ENCODE assay signal across 12 cellular contexts in genomic region chr11:20489948-20490347, GRCh38.
DNase-seq lines count a peak whose midpoint lies in the region; ATAC-seq and TF ChIP-seq lines count a peak whose summit lies in the region.
"Had no signal": no experiment of that assay in that cellular context is flagged by ENCODE, and none has a peak within 500 bp of the region (broad histone marks: within the 10 kb centered on the region; RNA-seq: fewer than 3 reads in every experiment).

No MANE protein-coding gene starts in this region.

- H3K27me3 Mint-ChIP-seq in Calu3 (ENCODE audit: unreplicated experiment), result no peaks in the 10 kb centered on the region

- H3K36me3 Mint-ChIP-seq in Calu3 (ENCODE audit: insufficient read depth, unreplicated experiment), result no peaks in the 10 kb centered on the region
- H3K36me3 Mint-ChIP-seq: neural progenitor cell had no signal

- no peak for TF ChIP-seq CTCF in GM13977 (IDR thresholded peaks at IDR 0.05; ENCODE audit: extremely low read depth, insufficient read depth, missing control alignments)
- TF ChIP-seq CTCF in Calu3 (IDR thresholded peaks at IDR 0.05; ENCODE audit: unreplicated experiment), result no peak

- no TSS peak for BruUV-seq in Calu3 (replicated peaks; lab: Mats Ljungman, UMichigan)

- DNase-seq in GM13977 (ENCODE audit: low spot score) (peak; percentile 16), Calu3 (no peak), NCI-H2171 treated with DMSO at 0.1 percent for 48 hours (lab: John Stamatoyannopoulos, UW) (no peak), GF-D8 (lab: John Stamatoyannopoulos, UW) (no peak), NCI-H345 treated with DMSO at 0.1 percent for 48 hours (lab: John Stamatoyannopoulos, UW; ENCODE audit: unreplicated experiment) (no peak)
- DNase-seq: effector CD8-positive, alpha-beta T cell; left cardiac atrium had no signal

- in situ Hi-C loops in GM13977 (cut with MboI; ENCODE audit: low pct_unique_long_range_greater_than_20kb, low sequenced_read_pairs, unreplicated experiment), result no loop called here

- H3K4me3 Mint-ChIP-seq in Calu3 (ENCODE audit: low read depth, unreplicated experiment), result no peak overlapping the region
- H3K4me3 Mint-ChIP-seq: neural progenitor cell; T-helper 1 cell treated with Interleukin-12 subunit alpha and Interleukin-12 subunit beta and Interleukin-4 antibody, amounts not matched to agents 30 μg/mL and 1 μg/mL, for 36 hours had no signal

- no peaks in the 10 kb centered on the region for H3K4me1 Mint-ChIP-seq in Calu3 (ENCODE audit: low read depth, unreplicated experiment)

- intact Hi-C loops in Calu3 (cut with micrococcal nuclease; ENCODE audit: unreplicated experiment), result no loop called here

- H3K9me3 Mint-ChIP-seq in Calu3 (ENCODE audit: low read depth, unreplicated experiment), result no peaks in the 10 kb centered on the region
- H3K9me3 Mint-ChIP-seq: neural progenitor cell; T-helper 1 cell treated with Interleukin-12 subunit alpha and Interleukin-12 subunit beta and Interleukin-4 antibody, amounts not matched to agents 30 μg/mL and 1 μg/mL, for 36 hours had no signal

- CTCF ChIA-PET in Calu3 (lab: Charles Lee), result no interaction called here

- no peak overlapping the region for H3K27ac Mint-ChIP-seq in Calu3 (ENCODE audit: unreplicated experiment)
- H3K27ac Mint-ChIP-seq: neural progenitor cell; T-helper 1 cell treated with Interleukin-12 subunit alpha and Interleukin-12 subunit beta and Interleukin-4 antibody, amounts not matched to agents 30 μg/mL and 1 μg/mL, for 36 hours had no signal

- ATAC-seq in GM19035 (IDR thresholded peaks at IDR 0.05; ENCODE audit: unreplicated experiment), result peak; percentile 80
- peak; percentile 87 for ATAC-seq in HG02642 (IDR thresholded peaks at IDR 0.05; ENCODE audit: poor library complexity, unreplicated experiment)
- peak; percentile 71 for ATAC-seq in HG03460 (IDR thresholded peaks at IDR 0.05; ENCODE audit: unreplicated experiment)
- ATAC-seq: left cardiac atrium had no signal
